25 cellular contexts compared by ENCODE assay signal in genomic region chr2:71120195-71120594, GRCh38. TPM values are rescaled to one million over a fixed set of nuclear protein-coding genes. Genes with fewer than 3 reads are reported as not detected.
DNase-seq lines count a peak whose midpoint lies in the region; TF ChIP-seq lines count a peak whose summit lies in the region.
"Had no signal": no experiment of that assay in that cellular context is flagged by ENCODE, and none has a peak within 500 bp of the region (broad histone marks: within the 10 kb centered on the region; RNA-seq: fewer than 3 reads in every experiment).

No MANE protein-coding gene starts in this region.

- no peak overlapping the region for H3K18ac ChIP-seq in mesenchymal stem cell (ENCODE audit: low read depth in 1 of 2, low read length in 2 of 2)

- H3K9ac ChIP-seq in endodermal cell (ENCODE audit: extremely low read depth, low read length, poor library complexity, severe bottlenecking): no peak overlapping the region
- H3K9ac ChIP-seq in mesenchymal stem cell (ENCODE audit: low read length): no peak overlapping the region

- no peak overlapping the region for H4K8ac ChIP-seq in mesenchymal stem cell (ENCODE audit: low read length)

- peaks cover 8% of the 10 kb centered on the region for H3K9me3 ChIP-seq in endodermal cell (ENCODE audit: control insufficient read depth, low read length)
- no peaks in the 10 kb centered on the region for H3K9me3 ChIP-seq in left ventricle myocardium inferior (replicated peaks)
- no peaks in the 10 kb centered on the region for H3K9me3 ChIP-seq in mesenchymal stem cell (ENCODE audit: control insufficient read depth, low read length)
- H3K9me3 ChIP-seq: HAP-1, MG63, Peyer's patch had no signal

- no peak overlapping the region for H3K27ac ChIP-seq in endodermal cell (ENCODE audit: low read depth, low read length)
- peak overlapping the region; percentile 40 for H3K27ac ChIP-seq in left ventricle myocardium inferior (replicated peaks)
- H3K27ac ChIP-seq in mesenchymal stem cell (ENCODE audit: low read length, poor library complexity, severe bottlenecking): no peak overlapping the region
- H3K27ac ChIP-seq: 22Rv1, Peyer's patch had no signal

- H2BK15ac ChIP-seq in mesenchymal stem cell (ENCODE audit: low read depth, poor library complexity, severe bottlenecking): no peak overlapping the region

- no peak overlapping the region for H4K91ac ChIP-seq in mesenchymal stem cell (ENCODE audit: low read length)

- no peak overlapping the region for H2AFZ ChIP-seq in mesenchymal stem cell (ENCODE audit: low read depth, low read length)

- H3K36me3 ChIP-seq in endodermal cell (ENCODE audit: control insufficient read depth, insufficient read depth, low read length) (peaks cover 40% of the 10 kb centered on the region), left ventricle myocardium inferior (peaks cover 77% of the 10 kb centered on the region), mesenchymal stem cell (ENCODE audit: control insufficient read depth in 1 of 2, insufficient read depth in 2 of 2, low read depth in 1 of 2, low read length in 2 of 2) (peaks cover 31 to 71% of the 10 kb centered on the region in 2 experiments)

- H3K36me3 Mint-ChIP-seq in activated naive CD4-positive, alpha-beta T cell treated with anti-CD3 and anti-CD28 coated beads, Interleukin-2, amount 50 U/mL, for 24 hours: peaks cover 5% of the 10 kb centered on the region
- H3K36me3 Mint-ChIP-seq in activated naive CD4-positive, alpha-beta T cell treated with anti-CD3 and anti-CD28 coated beads, Interleukin-2, amount 10 ng/mL, durations not matched to agents 7 days and 5 days: peaks cover 13% of the 10 kb centered on the region
- H3K36me3 Mint-ChIP-seq in endodermal cell (ENCODE audit: low read depth): peaks cover 43% of the 10 kb centered on the region

- H3K79me1 ChIP-seq in mesenchymal stem cell (replicated peaks; ENCODE audit: low read length, poor library complexity, severe bottlenecking): peaks cover 30% of the 10 kb centered on the region

- H3K4ac ChIP-seq in mesenchymal stem cell (ENCODE audit: low read depth in 1 of 2, low read length in 2 of 2): no peak overlapping the region

- H2BK12ac ChIP-seq in mesenchymal stem cell (ENCODE audit: low read length in 2 of 2): no peak overlapping the region

- CTCF ChIA-PET in activated naive CD4-positive, alpha-beta T cell treated with anti-CD3 and anti-CD28 coated beads, Interleukin-2, amount 10 ng/mL, durations not matched to agents 7 days and 5 days (lab: Charles Lee): interaction anchor here (0.9 kb wide), 1 partner anchor 20 kb away, joined by 6 read pairs; no protein-coding TSS in a partner anchor

- H3K4me3 Mint-ChIP-seq in activated naive CD4-positive, alpha-beta T cell treated with anti-CD3 and anti-CD28 coated beads, Interleukin-2, amount 50 U/mL, for 24 hours: no peak overlapping the region
- H3K4me3 Mint-ChIP-seq in activated naive CD4-positive, alpha-beta T cell treated with anti-CD3 and anti-CD28 coated beads, Interleukin-2, amount 10 ng/mL, durations not matched to agents 7 days and 5 days: no peak overlapping the region
- H3K4me3 Mint-ChIP-seq in endodermal cell: no peak overlapping the region
- H3K4me3 Mint-ChIP-seq: B cell; CD4-positive, CD25-positive, alpha-beta regulatory T cell had no signal

- no peak overlapping the region for H2AK5ac ChIP-seq in mesenchymal stem cell (ENCODE audit: low read length, severe bottlenecking)

- peaks cover 4% of the 10 kb centered on the region for H3K4me1 Mint-ChIP-seq in activated naive CD4-positive, alpha-beta T cell treated with anti-CD3 and anti-CD28 coated beads, Interleukin-2, amount 50 U/mL, for 24 hours
- H3K4me1 Mint-ChIP-seq in activated naive CD4-positive, alpha-beta T cell treated with anti-CD3 and anti-CD28 coated beads, Interleukin-2, amount 10 ng/mL, durations not matched to agents 7 days and 5 days: no peaks in the 10 kb centered on the region
- H3K4me1 Mint-ChIP-seq in endodermal cell: no peaks in the 10 kb centered on the region
- H3K4me1 Mint-ChIP-seq: B cell had no signal

- TF ChIP-seq CTCF in endodermal cell (conservative IDR thresholded peaks at IDR 0.05): no peak
- no peak for TF ChIP-seq CTCF in left ventricle myocardium inferior (IDR thresholded peaks at IDR 0.05; ENCODE audit: borderline replicate concordance)

- peak overlapping the region; percentile 30 for H3K27ac Mint-ChIP-seq in activated naive CD4-positive, alpha-beta T cell treated with anti-CD3 and anti-CD28 coated beads, Interleukin-2, amount 50 U/mL, for 24 hours
- no peak overlapping the region for H3K27ac Mint-ChIP-seq in activated naive CD4-positive, alpha-beta T cell treated with anti-CD3 and anti-CD28 coated beads, Interleukin-2, amount 10 ng/mL, durations not matched to agents 7 days and 5 days
- H3K27ac Mint-ChIP-seq in endodermal cell: peak overlapping the region; percentile 40
- H3K27ac Mint-ChIP-seq: B cell; CD4-positive, CD25-positive, alpha-beta regulatory T cell had no signal

- no peaks in the 10 kb centered on the region for H3K27me3 Mint-ChIP-seq in activated naive CD4-positive, alpha-beta T cell treated with anti-CD3 and anti-CD28 coated beads, Interleukin-2, amount 50 U/mL, for 24 hours
- H3K27me3 Mint-ChIP-seq in activated naive CD4-positive, alpha-beta T cell treated with anti-CD3 and anti-CD28 coated beads, Interleukin-2, amount 10 ng/mL, durations not matched to agents 7 days and 5 days: no peaks in the 10 kb centered on the region
- no peaks in the 10 kb centered on the region for H3K27me3 Mint-ChIP-seq in endodermal cell (ENCODE audit: insufficient read depth)
- H3K27me3 Mint-ChIP-seq: B cell; CD4-positive, CD25-positive, alpha-beta regulatory T cell had no signal

- no peaks in the 10 kb centered on the region for H3K27me3 ChIP-seq in endodermal cell (ENCODE audit: control insufficient read depth, insufficient read depth, low read length, poor library complexity, severe bottlenecking)
- no peaks in the 10 kb centered on the region for H3K27me3 ChIP-seq in left ventricle myocardium inferior (ENCODE audit: low read depth)
- no peaks in the 10 kb centered on the region for H3K27me3 ChIP-seq in mesenchymal stem cell (ENCODE audit: control insufficient read depth in 1 of 2, insufficient read depth in 1 of 2, low read length in 2 of 2)
- H3K27me3 ChIP-seq: MG63, Peyer's patch had no signal

- no peak overlapping the region for H3K4me3 ChIP-seq in endodermal cell (ENCODE audit: low read length)
- no peak overlapping the region for H3K4me3 ChIP-seq in left ventricle myocardium inferior
- H3K4me3 ChIP-seq in mesenchymal stem cell (ENCODE audit: insufficient read depth in 1 of 2, low read depth in 1 of 2, low read length in 2 of 2): no peak overlapping the region
- H3K4me3 ChIP-seq: HAP-1, MG63, Peyer's patch had no signal

- intact Hi-C loops in left ventricle myocardium inferior (cut with micrococcal nuclease): no loop called here

- no peaks in the 10 kb centered on the region for H3K4me1 ChIP-seq in endodermal cell (ENCODE audit: control insufficient read depth, insufficient read depth, low read length)
- peaks cover 10% of the 10 kb centered on the region for H3K4me1 ChIP-seq in left ventricle myocardium inferior
- no peaks in the 10 kb centered on the region for H3K4me1 ChIP-seq in mesenchymal stem cell (ENCODE audit: control insufficient read depth, insufficient read depth, low read depth, low read length)
- H3K4me1 ChIP-seq: HAP-1, Peyer's patch had no signal

- WGBS in endodermal cell (ENCODE audit: insufficient coverage in 1 of 2, insufficient read length in 1 of 2), 2 experiments: 92 to 96% methylated on average over 5 to 6 of the region's 6 CpGs
- WGBS in mesenchymal stem cell: 94% methylated on average over 6 of the region's 6 CpGs

- H3K9me3 Mint-ChIP-seq in activated naive CD4-positive, alpha-beta T cell treated with anti-CD3 and anti-CD28 coated beads, Interleukin-2, amount 50 U/mL, for 24 hours: no peaks in the 10 kb centered on the region
- no peaks in the 10 kb centered on the region for H3K9me3 Mint-ChIP-seq in activated naive CD4-positive, alpha-beta T cell treated with anti-CD3 and anti-CD28 coated beads, Interleukin-2, amount 10 ng/mL, durations not matched to agents 7 days and 5 days
- peaks cover 6% of the 10 kb centered on the region for H3K9me3 Mint-ChIP-seq in endodermal cell
- H3K9me3 Mint-ChIP-seq: CD4-positive, CD25-positive, alpha-beta regulatory T cell had no signal

- no peak overlapping the region for H3K4me2 ChIP-seq in mesenchymal stem cell (ENCODE audit: low read length, poor library complexity, severe bottlenecking)

- H3K23ac ChIP-seq in mesenchymal stem cell (ENCODE audit: low read length in 2 of 2): no peak overlapping the region

- DNase-seq in activated naive CD4-positive, alpha-beta T cell treated with anti-CD3 and anti-CD28 coated beads, Interleukin-2, amount 10 ng/mL, durations not matched to agents 7 days and 5 days: no peak
- DNase-seq in endodermal cell (no peak), left ventricle myocardium inferior (no peak), renal cortical epithelial cell (ENCODE audit: low read depth) (peak; percentile 7), mesenchymal stem cell (no peak), anterior cingulate cortex (lab: John Stamatoyannopoulos, UW) (no peak), GDM1 (lab: John Stamatoyannopoulos, UW) (no peak)
- DNase-seq: CD4-positive, CD25-positive, alpha-beta regulatory T cell; COR-L47; DMS 273 treated with DMSO at 0.1 percent for 48 hours; DND-41; Kasumi-1; MG63; NCI-H1048; NCI-H146; NCI-H2029 treated with DMSO at 0.1 percent for 48 hours; NCI-H2171; NCI-H446; NCI-H526 treated with DMSO at 0.1 percent for 48 hours; Peyer's patch; SHP77 had no signal

- H2BK120ac ChIP-seq in mesenchymal stem cell (ENCODE audit: low read depth, low read length): no peak overlapping the region

- no peak overlapping the region for H2BK5ac ChIP-seq in mesenchymal stem cell (ENCODE audit: low read depth, low read length, poor library complexity, severe bottlenecking)

- no peak overlapping the region for H3K14ac ChIP-seq in mesenchymal stem cell (ENCODE audit: low read length in 2 of 2)

RNA-seq across cellular contexts. Expression of gene MCEE, which starts 9.8 kb away (rescaled TPM):
- total RNA-seq in endodermal cell (10 to 100 TPM; 10.9 to 17.6 TPM), left ventricle myocardium inferior (39.7 TPM), renal cortical epithelial cell (5.5 and 6.6 TPM in 2 replicates)
- 12.1 TPM for polyA plus RNA-seq in endodermal cell (2013, experiment 1 of 2)
- polyA plus RNA-seq in endodermal cell (2013, experiment 2 of 2): 13.8 TPM
- 23.3 TPM for polyA plus RNA-seq in mesenchymal stem cell (2013, experiment 1 of 2)
- polyA plus RNA-seq in mesenchymal stem cell (2013, experiment 2 of 2): 21.9 TPM

RNA-seq across cellular contexts. Expression of gene MPHOSPH10, which starts 10.2 kb away (rescaled TPM):
- total RNA-seq in endodermal cell: 10 to 100 TPM; 30.2 to 35.8 TPM
- polyA plus RNA-seq in endodermal cell (2013, experiment 1 of 2): 26.5 TPM
- 29.4 TPM for polyA plus RNA-seq in endodermal cell (2013, experiment 2 of 2)
- total RNA-seq in left ventricle myocardium inferior: 20.7 TPM
- total RNA-seq in renal cortical epithelial cell: 10.4 and 18.8 TPM in 2 replicates
- 35.2 TPM for polyA plus RNA-seq in mesenchymal stem cell (2013, experiment 1 of 2)
- polyA plus RNA-seq in mesenchymal stem cell (2013, experiment 2 of 2): 33.6 TPM

RNA-seq across cellular contexts. Expression of gene NAGK, which starts 51.7 kb away (rescaled TPM):
- total RNA-seq in endodermal cell (10 to 100 TPM; 72.6 to 80.8 TPM), left ventricle myocardium inferior (46.7 TPM), renal cortical epithelial cell (46.2 and 63.7 TPM in 2 replicates)
- 62.0 TPM for polyA plus RNA-seq in endodermal cell (2013, experiment 1 of 2)
- polyA plus RNA-seq in endodermal cell (2013, experiment 2 of 2): 52.2 TPM
- 154 TPM for polyA plus RNA-seq in mesenchymal stem cell (2013, experiment 1 of 2)
- 167 TPM for polyA plus RNA-seq in mesenchymal stem cell (2013, experiment 2 of 2)
